12 cellular contexts compared by ENCODE assay signal in the genomic region with DNA sequence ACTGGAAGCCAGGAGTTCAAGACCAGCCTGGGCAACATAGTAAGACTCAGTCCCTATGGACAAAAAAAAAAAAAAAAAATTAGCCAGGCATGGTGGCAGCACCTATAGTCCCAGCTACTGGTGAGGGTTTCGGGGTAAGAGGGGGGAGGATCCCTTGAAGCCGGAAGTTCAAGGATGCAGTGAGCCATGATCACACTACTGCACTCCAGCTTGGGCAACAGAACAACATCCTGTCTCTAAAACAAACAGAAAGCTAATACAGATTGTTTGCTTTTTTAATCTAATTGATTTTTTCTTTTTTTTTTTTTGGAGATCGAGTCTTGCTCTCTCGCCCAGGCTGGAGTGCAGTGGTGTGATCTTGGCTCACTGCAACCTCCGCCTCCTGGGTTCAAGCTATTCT. TPM values are rescaled to one million over a fixed set of nuclear protein-coding genes. Genes with fewer than 3 reads are reported as not detected.
DNase-seq lines count a peak whose midpoint lies in the region; ATAC-seq, FAIRE-seq and TF ChIP-seq lines count a peak whose summit lies in the region.
"Had no signal": no experiment of that assay in that cellular context is flagged by ENCODE, and none has a peak within 500 bp of the region (broad histone marks: within the 10 kb centered on the region; RNA-seq: fewer than 3 reads in every experiment).

No MANE protein-coding gene starts in this region.

- no peak for TF ChIP-seq EP300 in A549 (IDR thresholded peaks at IDR 0.05)

- H3K27ac ChIP-seq in A549, result peak overlapping the region in 1 of 2 experiments; percentile 94; a peak in 4 of 6 replicates

- no peak overlapping the region for H3K4me3 Mint-ChIP-seq in endothelial cell (ENCODE audit: unreplicated experiment)

- H3K27me3 Mint-ChIP-seq in endothelial cell (ENCODE audit: unreplicated experiment), result peaks cover 19% of the 10 kb centered on the region
- H3K27me3 Mint-ChIP-seq: CD4-positive, alpha-beta T cell had no signal

- no peaks in the 10 kb centered on the region for H3K9me3 ChIP-seq in A549

- peaks cover 3% of the 10 kb centered on the region for H3K36me3 Mint-ChIP-seq in endothelial cell (ENCODE audit: low read depth, unreplicated experiment)

- WGBS in A549 (ENCODE audit: missing lambda C conversion rate), result 69% methylated on average over 5 of the region's 5 CpGs

- no peak for FAIRE-seq in A549 (lab: Jason Lieb, UNC)
- FAIRE-seq in HTR-8/SVneo (lab: Jason Lieb, UNC), result no peak
- FAIRE-seq: D721Med had no signal

- H3K4me3 ChIP-seq in A549, result no peak overlapping the region

- TF ChIP-seq POLR2A in A549 (IDR thresholded peaks at IDR 0.05; ENCODE audit: low read length), result no peak

- peaks cover 39% of the 10 kb centered on the region for H3K4me1 Mint-ChIP-seq in endothelial cell (ENCODE audit: unreplicated experiment)

- peaks cover 23% of the 10 kb centered on the region for H3K4me1 ChIP-seq in A549

- CTCF ChIA-PET in A549 (lab: Yijun Ruan, JAX), result interaction anchor here (0.7 to 19.9 kb wide), 14 partner anchors 9 to 282 kb away, joined by 3 to 394 read pairs (median 7); a partner anchor contains a TSS

- peak overlapping the region; percentile 67 for H3K4me2 ChIP-seq in A549

- DNase-seq in A549 (ENCODE audit: low read depth in 1 of 2, low spot score in 1 of 2) (no peak), DMS53 treated with DMSO at 0.1 percent for 48 hours (lab: John Stamatoyannopoulos, UW; ENCODE audit: unreplicated experiment) (peak; percentile 17), NCI-H69 (lab: John Stamatoyannopoulos, UW) (peak; percentile 1), left lobe of liver (ENCODE audit: low spot score) (no peak), endothelial cell (ENCODE audit: low spot score) (no peak), HTR-8/SVneo (ENCODE audit: insufficient read length, low spot score) (no peak), middle frontal gyrus (ENCODE audit: extremely low spot score, low spot score) (no peak)
- DNase-seq in stimulated activated CD4-positive, alpha-beta T cell treated with anti-CD3 and anti-CD28 coated beads, Interleukin-1b, Interleukin-23, amount 100 ng/mL, for 48 hours, result no peak
- DNase-seq: Right ventricle myocardium superior had no signal

- no peaks in the 10 kb centered on the region for H3K9me3 Mint-ChIP-seq in endothelial cell (ENCODE audit: unreplicated experiment)
- H3K9me3 Mint-ChIP-seq: CD4-positive, alpha-beta T cell; IgD-negative memory B cell had no signal

- TF ChIP-seq CTCF in A549 (IDR thresholded peaks at IDR 0.05) (no peak), endothelial cell (IDR thresholded peaks at IDR 0.05; ENCODE audit: unreplicated experiment) (no peak)

- POLR2A ChIA-PET in A549 (lab: Yijun Ruan, JAX), result interaction anchor here (2.4 to 4.4 kb wide), 5 partner anchors 15 to 273 kb away, joined by 15 to 94 read pairs (median 66); a partner anchor contains a TSS

- no peak for ATAC-seq in A549
- peak; percentile 13 for ATAC-seq in left lobe of liver

- no peak for TF ChIP-seq RAD21 in A549 (conservative IDR thresholded peaks at IDR 0.05 in 1 of 2, IDR thresholded peaks at IDR 0.05 in 1 of 2)

- H3K27ac Mint-ChIP-seq in endothelial cell (ENCODE audit: unreplicated experiment), result no peak overlapping the region

TF ChIP-seq in A549, 52 proteins besides CTCF, POLR2A, EP300 and RAD21 (continues in another document):
- TF ChIP-seq MYC (IDR thresholded peaks at IDR 0.05; ENCODE audit: borderline replicate concordance, low read length) (no peak), ZNF302 (CRISPR knock-in tag; IDR thresholded peaks at IDR 0.05) (no peak), HOXB13 (CRISPR knock-in tag; IDR thresholded peaks at IDR 0.05; ENCODE audit: low read depth) (no peak), HOXB5 (CRISPR knock-in tag; IDR thresholded peaks at IDR 0.05) (no peak), NFE2L2 (conservative IDR thresholded peaks at IDR 0.05; ENCODE audit: low read length) (no peak), TFCP2L1 (CRISPR knock-in tag; IDR thresholded peaks at IDR 0.05) (no peak), RFX5 (IDR thresholded peaks at IDR 0.05) (no peak), GATA3 (IDR thresholded peaks at IDR 0.05; ENCODE audit: borderline replicate concordance) (no peak), SMC3 (IDR thresholded peaks at IDR 0.05) (no peak), POLR2AphosphoS2 (conservative IDR thresholded peaks at IDR 0.05; ENCODE audit: low read length) (no peak), BHLHE40 (IDR thresholded peaks at IDR 0.05; ENCODE audit: low read depth, low read length) (no peak), MAZ (IDR thresholded peaks at IDR 0.05; ENCODE audit: borderline replicate concordance, low read depth, low read length) (no peak), CBX8 (IDR thresholded peaks at IDR 0.05) (no peak), KDM5A (IDR thresholded peaks at IDR 0.05) (no peak), JUN (IDR thresholded peaks at IDR 0.05) (no peak)
- TF ChIP-seq, protein P1, sequence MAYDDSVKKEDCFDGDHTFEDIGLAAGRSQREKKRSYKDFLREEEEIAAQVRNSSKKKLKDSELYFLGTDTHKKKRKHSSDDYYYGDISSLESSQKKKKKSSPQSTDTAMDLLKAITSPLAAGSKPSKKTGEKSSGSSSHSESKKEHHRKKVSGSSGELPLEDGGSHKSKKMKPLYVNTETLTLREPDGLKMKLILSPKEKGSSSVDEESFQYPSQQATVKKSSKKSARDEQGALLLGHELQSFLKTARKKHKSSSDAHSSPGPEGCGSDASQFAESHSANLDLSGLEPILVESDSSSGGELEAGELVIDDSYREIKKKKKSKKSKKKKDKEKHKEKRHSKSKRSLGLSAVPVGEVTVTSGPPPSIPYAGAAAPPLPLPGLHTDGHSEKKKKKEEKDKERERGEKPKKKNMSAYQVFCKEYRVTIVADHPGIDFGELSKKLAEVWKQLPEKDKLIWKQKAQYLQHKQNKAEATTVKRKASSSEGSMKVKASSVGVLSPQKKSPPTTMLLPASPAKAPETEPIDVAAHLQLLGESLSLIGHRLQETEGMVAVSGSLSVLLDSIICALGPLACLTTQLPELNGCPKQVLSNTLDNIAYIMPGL (CRISPR knock-in tag; IDR thresholded peaks at IDR 0.05; ENCODE audit: borderline replicate concordance), result no peak
- TF ChIP-seq, protein P2, sequence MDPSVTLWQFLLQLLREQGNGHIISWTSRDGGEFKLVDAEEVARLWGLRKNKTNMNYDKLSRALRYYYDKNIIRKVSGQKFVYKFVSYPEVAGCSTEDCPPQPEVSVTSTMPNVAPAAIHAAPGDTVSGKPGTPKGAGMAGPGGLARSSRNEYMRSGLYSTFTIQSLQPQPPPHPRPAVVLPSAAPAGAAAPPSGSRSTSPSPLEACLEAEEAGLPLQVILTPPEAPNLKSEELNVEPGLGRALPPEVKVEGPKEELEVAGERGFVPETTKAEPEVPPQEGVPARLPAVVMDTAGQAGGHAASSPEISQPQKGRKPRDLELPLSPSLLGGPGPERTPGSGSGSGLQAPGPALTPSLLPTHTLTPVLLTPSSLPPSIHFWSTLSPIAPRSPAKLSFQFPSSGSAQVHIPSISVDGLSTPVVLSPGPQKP (IDR thresholded peaks at IDR 0.05; ENCODE audit: low read depth, low read length), result no peak
- TF ChIP-seq, protein P3, sequence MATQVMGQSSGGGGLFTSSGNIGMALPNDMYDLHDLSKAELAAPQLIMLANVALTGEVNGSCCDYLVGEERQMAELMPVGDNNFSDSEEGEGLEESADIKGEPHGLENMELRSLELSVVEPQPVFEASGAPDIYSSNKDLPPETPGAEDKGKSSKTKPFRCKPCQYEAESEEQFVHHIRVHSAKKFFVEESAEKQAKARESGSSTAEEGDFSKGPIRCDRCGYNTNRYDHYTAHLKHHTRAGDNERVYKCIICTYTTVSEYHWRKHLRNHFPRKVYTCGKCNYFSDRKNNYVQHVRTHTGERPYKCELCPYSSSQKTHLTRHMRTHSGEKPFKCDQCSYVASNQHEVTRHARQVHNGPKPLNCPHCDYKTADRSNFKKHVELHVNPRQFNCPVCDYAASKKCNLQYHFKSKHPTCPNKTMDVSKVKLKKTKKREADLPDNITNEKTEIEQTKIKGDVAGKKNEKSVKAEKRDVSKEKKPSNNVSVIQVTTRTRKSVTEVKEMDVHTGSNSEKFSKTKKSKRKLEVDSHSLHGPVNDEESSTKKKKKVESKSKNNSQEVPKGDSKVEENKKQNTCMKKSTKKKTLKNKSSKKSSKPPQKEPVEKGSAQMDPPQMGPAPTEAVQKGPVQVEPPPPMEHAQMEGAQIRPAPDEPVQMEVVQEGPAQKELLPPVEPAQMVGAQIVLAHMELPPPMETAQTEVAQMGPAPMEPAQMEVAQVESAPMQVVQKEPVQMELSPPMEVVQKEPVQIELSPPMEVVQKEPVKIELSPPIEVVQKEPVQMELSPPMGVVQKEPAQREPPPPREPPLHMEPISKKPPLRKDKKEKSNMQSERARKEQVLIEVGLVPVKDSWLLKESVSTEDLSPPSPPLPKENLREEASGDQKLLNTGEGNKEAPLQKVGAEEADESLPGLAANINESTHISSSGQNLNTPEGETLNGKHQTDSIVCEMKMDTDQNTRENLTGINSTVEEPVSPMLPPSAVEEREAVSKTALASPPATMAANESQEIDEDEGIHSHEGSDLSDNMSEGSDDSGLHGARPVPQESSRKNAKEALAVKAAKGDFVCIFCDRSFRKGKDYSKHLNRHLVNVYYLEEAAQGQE (IDR thresholded peaks at IDR 0.05), result no peak

RNA-seq across cellular contexts. Expression of a gene that starts 1.6 kb away (rescaled TPM):
- polyA plus RNA-seq in A549 (2011; rRNA removed), result 80.6 and 94.7 TPM in 2 replicates
- polyA plus RNA-seq in A549 (2012; cell fraction: cytosol; rRNA removed), result 152 and 188 TPM in 2 replicates
- 182 and 230 TPM in 2 replicates for polyA plus RNA-seq in A549 (2012; cell fraction: nucleus; rRNA removed)
- 87.1 to 90.0 TPM (median 88.6 TPM) in 3 replicates for polyA plus RNA-seq in A549 (2017; fragmentation: RNase III; extraction: RNeasy Plus Mini Kit Qiagen cat#74134 plus additional on column Dnase treatment)
- polyA minus RNA-seq in A549 (2011; rRNA and poly(A)+ RNA removed), result 24.8 and 25.0 TPM in 2 replicates
- 42.0 TPM for total RNA-seq in left lobe of liver
- total RNA-seq in endothelial cell (ENCODE audit: unreplicated experiment), result 33.5 TPM

RNA-seq across cellular contexts. Expression of a gene that starts 6.1 kb away (rescaled TPM):
- polyA plus RNA-seq in A549 (2011; rRNA removed) (8.4 and 10.7 TPM in 2 replicates), A549 (2017; fragmentation: RNase III; extraction: RNeasy Plus Mini Kit Qiagen cat#74134 plus additional on column Dnase treatment) (8.1 to 11.6 TPM (median 11.2 TPM) in 3 replicates)
- polyA plus RNA-seq in A549 (2012; cell fraction: cytosol; rRNA removed), result 5.3 and 7.3 TPM in 2 replicates
- 9.0 and 10.2 TPM in 2 replicates for polyA plus RNA-seq in A549 (2012; cell fraction: nucleus; rRNA removed)
- polyA minus RNA-seq in A549 (2011; rRNA and poly(A)+ RNA removed), result 19.7 and 21.2 TPM in 2 replicates
- total RNA-seq in left lobe of liver (12.7 TPM), endothelial cell (ENCODE audit: unreplicated experiment) (17.3 TPM)

RNA-seq across cellular contexts. Expression of a gene that starts 16.1 kb away (rescaled TPM):
- polyA plus RNA-seq in A549 (2011; rRNA removed) (33.6 and 38.5 TPM in 2 replicates), A549 (2017; fragmentation: RNase III; extraction: RNeasy Plus Mini Kit Qiagen cat#74134 plus additional on column Dnase treatment) (29.2 to 30.1 TPM (median 30.1 TPM) in 3 replicates)
- 21.7 and 25.1 TPM in 2 replicates for polyA plus RNA-seq in A549 (2012; cell fraction: cytosol; rRNA removed)
- polyA plus RNA-seq in A549 (2012; cell fraction: nucleus; rRNA removed), result 11.1 and 16.7 TPM in 2 replicates
- 16.4 and 18.2 TPM in 2 replicates for polyA minus RNA-seq in A549 (2011; rRNA and poly(A)+ RNA removed)
- total RNA-seq in left lobe of liver (10.1 TPM), endothelial cell (ENCODE audit: unreplicated experiment) (16.5 TPM)

Comparison
In these comparisons a context has a peak if more than half of its experiments do, and no peak if none do; other contexts are left out.
1. DNase-seq: peak in DMS53 treated with DMSO at 0.1 percent for 48 hours (single experiment) and NCI-H69 (single experiment); none in A549 (0 of 2), left lobe of liver (single experiment), endothelial cell (single experiment), stimulated activated CD4-positive, alpha-beta T cell treated with anti-CD3 and anti-CD28 coated beads, Interleukin-1b, Interleukin-23, amount 100 ng/mL, for 48 hours (single experiment), HTR-8/SVneo (single experiment) and middle frontal gyrus (single experiment).